In the genomic region with DNA sequence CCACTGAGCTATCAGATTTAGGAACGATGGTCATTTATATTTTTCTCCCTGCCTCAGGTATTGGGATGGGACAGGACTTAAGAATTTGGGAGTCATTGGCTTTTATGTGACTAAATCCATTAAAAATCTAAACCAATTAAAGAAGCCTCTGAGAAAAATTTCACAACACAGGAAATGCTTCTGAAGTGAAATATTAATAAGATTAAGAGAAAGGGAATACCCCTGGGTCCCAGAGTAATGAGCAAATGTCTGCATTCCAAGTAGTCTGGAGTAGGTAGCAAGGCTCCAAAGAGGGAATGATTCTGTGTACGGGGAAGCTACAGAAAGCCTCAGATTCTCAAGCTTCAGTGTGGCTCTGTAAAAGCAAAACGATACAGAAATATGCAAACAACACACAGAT, we compare ENCODE assay signal across 8 cellular contexts. TPM values are rescaled to one million over a fixed set of nuclear protein-coding genes. Genes with fewer than 3 reads are reported as not detected.
DNase-seq lines count a peak whose midpoint lies in the region; ATAC-seq and TF ChIP-seq lines count a peak whose summit lies in the region.

No MANE protein-coding gene starts in this region.

- H3K36me3 ChIP-seq in GM06990 (ENCODE audit: control insufficient read depth, insufficient read depth, low read length) (peaks cover 1% of the 10 kb centered on the region; the same call in 1 of the 2 replicates), Peyer's patch (peaks cover 0 to 13% (median 0%) of the 10 kb centered on the region in 3 donors)

- no peak for TF ChIP-seq CTCF in GM06990 (IDR thresholded peaks at IDR 0.05; ENCODE audit: insufficient read depth, low read length, poor library complexity, severe bottlenecking)
- TF ChIP-seq CTCF in Peyer's patch (IDR thresholded peaks at IDR 0.05), result no peak
- TF ChIP-seq CTCF in fibroblast of pulmonary artery (IDR thresholded peaks at IDR 0.05; ENCODE audit: low read length, missing control alignments), result no peak
- no peak for TF ChIP-seq CTCF in retinal pigment epithelial cell (conservative IDR thresholded peaks at IDR 0.05; ENCODE audit: low read depth, low read length)

- no peak for TF ChIP-seq POLR2A in Peyer's patch (IDR thresholded peaks at IDR 0.05)

- no peak for ATAC-seq in GM21576 (IDR thresholded peaks at IDR 0.05; ENCODE audit: unreplicated experiment)
- no peak for ATAC-seq in GM19328 (IDR thresholded peaks at IDR 0.05; ENCODE audit: unreplicated experiment)

- peaks cover 0 to 10% (median 8%) of the 10 kb centered on the region in 4 donors for H3K4me1 ChIP-seq in Peyer's patch

- H3K27ac ChIP-seq in Peyer's patch (peak overlapping the region in 2 of 4 donors; percentile 60 to 72), substantia nigra (ENCODE audit: low read depth, low read length, poor library complexity, severe bottlenecking) (no peak overlapping the region)

- H3K27me3 ChIP-seq in GM06990 (replicated peaks; ENCODE audit: control insufficient read depth, insufficient read depth, low read length) (no peaks in the 10 kb centered on the region), Peyer's patch (no peaks in the 10 kb centered on the region)

- DNase-seq in GM06990 (ENCODE audit: extremely low read depth, insufficient read length) (no peak), Peyer's patch (no peak), fibroblast of pulmonary artery (ENCODE audit: low read depth) (peak; percentile 61), retinal pigment epithelial cell (ENCODE audit: low read depth) (peak; percentile 74), amygdala (lab: John Stamatoyannopoulos, UW) (no peak), substantia nigra (lab: John Stamatoyannopoulos, UW) (no peak)

- peak overlapping the region; percentile 71 for H3K4me3 ChIP-seq in GM06990 (replicated peaks; ENCODE audit: low read depth, low read length)
- peak overlapping the region; percentile 61 to 75 (median 67) for H3K4me3 ChIP-seq in Peyer's patch
- peak overlapping the region; percentile 99 for H3K4me3 ChIP-seq in fibroblast of pulmonary artery (replicated peaks; ENCODE audit: low read depth, low read length)
- H3K4me3 ChIP-seq in retinal pigment epithelial cell (ENCODE audit: low read length), result peak overlapping the region; percentile 59

- no peaks in the 10 kb centered on the region for H3K9me3 ChIP-seq in Peyer's patch

RNA-seq across cellular contexts. Expression of a gene that starts 0.7 kb away (rescaled TPM):
- 10 to 100 TPM; 26.0 to 42.1 (median 28.1) TPM for total RNA-seq in Peyer's patch

RNA-seq across cellular contexts. Expression of a gene that starts 40.6 kb away (rescaled TPM):
- under 1 TPM; 0.35 to 0.83 (median 0.46) TPM for total RNA-seq in Peyer's patch

Comparison
In these comparisons a context has a peak if more than half of its experiments do, and no peak if none do; other contexts are left out.
1. DNase-seq: peak in fibroblast of pulmonary artery (single experiment) and retinal pigment epithelial cell (single experiment); none in GM06990 (single experiment), Peyer's patch (0 of 3), amygdala (0 of 56) and substantia nigra (0 of 49).
2. Peak in every context shown above with its lines, with median percentiles within 50 percentile points of each other: H3K4me3 ChIP-seq.